In the genomic region with DNA sequence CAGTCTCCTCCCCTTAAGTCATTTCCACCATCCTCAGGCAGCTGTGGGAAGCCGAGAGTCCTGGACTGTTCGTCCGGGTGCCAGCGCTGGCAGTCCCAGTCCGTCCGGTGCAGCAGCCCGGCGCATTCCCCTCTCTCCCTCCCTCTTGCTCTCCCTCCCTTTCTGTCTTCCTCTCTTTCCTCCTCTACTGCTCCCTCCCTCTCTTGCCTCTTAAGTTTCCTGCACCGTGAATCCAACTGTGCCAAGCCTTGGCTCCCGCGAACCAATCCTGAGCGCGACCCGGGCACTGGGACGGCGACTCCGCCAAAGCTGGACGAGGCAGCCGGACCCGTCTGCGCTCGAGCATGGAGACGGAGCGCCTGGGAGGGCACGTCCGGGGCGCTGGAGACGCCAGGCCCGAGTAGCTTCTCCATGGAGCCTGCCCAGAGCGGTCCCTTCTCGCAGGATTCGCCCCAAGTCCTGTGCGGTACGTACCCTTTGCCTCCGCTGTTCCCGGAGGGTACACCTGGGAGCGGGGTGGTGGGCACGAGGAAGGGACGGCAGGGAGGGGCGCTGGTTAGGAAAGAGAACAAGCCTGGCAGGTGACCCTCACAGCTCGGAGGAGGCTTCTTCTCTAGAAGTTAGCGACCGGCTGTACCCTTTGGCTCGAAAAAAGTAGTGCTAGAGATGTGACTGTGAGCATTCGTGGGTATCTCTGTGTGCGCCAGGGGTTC, we compare ENCODE assay signal across 13 cellular contexts. TPM values are rescaled to one million over a fixed set of nuclear protein-coding genes. Genes with fewer than 3 reads are reported as not detected.
A peak's percentile ranks its signal among the peaks of the same experiment; 100 is the strongest.
DNase-seq lines count a peak whose midpoint lies in the region; ATAC-seq and TF ChIP-seq lines count a peak whose summit lies in the region.
"Had no signal": no experiment of that assay in that cellular context is flagged by ENCODE, and none has a peak within 500 bp of the region (broad histone marks: within the 10 kb centered on the region; RNA-seq: fewer than 3 reads in every experiment).

No MANE protein-coding gene starts in this region.

- no peak overlapping the region for H3K9ac ChIP-seq in parathyroid adenoma

- DNase-seq in LHCN-M2 (ENCODE audit: low read depth) (peak; percentile 55), foreskin keratinocyte (no peak), RKO (ENCODE audit: low spot score) (no peak), NOMO-1 treated with DMSO at 0.1 percent for 48 hours (lab: John Stamatoyannopoulos, UW; ENCODE audit: unreplicated experiment) (no peak)
- DNase-seq in activated effector memory CD4-positive, alpha-beta T cell treated with anti-CD3 and anti-CD28 coated beads, Interleukin-2, amount 50 U/mL, for 16 hours = no peak
- DNase-seq: activated CD4-positive, CD25-positive, alpha-beta regulatory T cell; activated T-cell treated with anti-CD3 and anti-CD28 coated beads, Interleukin-2, amount 50 U/mL, for 4 hours; CD8-positive, alpha-beta T cell; NCI-H1436 treated with DMSO at 0.1 percent for 48 hours had no signal

- H3K4me1 ChIP-seq in foreskin keratinocyte (no peaks in the 10 kb centered on the region), parathyroid adenoma (peaks cover 3% of the 10 kb centered on the region)

- peak overlapping the region; percentile 49 for H3K4me2 ChIP-seq in parathyroid adenoma (ENCODE audit: low read length)

- H2AFZ ChIP-seq in parathyroid adenoma = peak overlapping the region; percentile 72

- H3K27ac ChIP-seq in foreskin keratinocyte = no peak overlapping the region
- H3K27ac ChIP-seq in parathyroid adenoma = no peak overlapping the region
- H3K27ac ChIP-seq: right atrium auricular region had no signal

- H3K4me3 ChIP-seq in parathyroid adenoma (ENCODE audit: low read depth, low read length) = no peak overlapping the region
- H3K4me3 ChIP-seq: right atrium auricular region had no signal

- no peak for TF ChIP-seq CTCF in foreskin keratinocyte (conservative IDR thresholded peaks at IDR 0.05)
- TF ChIP-seq CTCF in parathyroid adenoma (IDR thresholded peaks at IDR 0.05) = no peak

- H3K36me3 ChIP-seq in parathyroid adenoma (ENCODE audit: control insufficient read depth, insufficient read depth, low read length) = no peaks in the 10 kb centered on the region
- H3K36me3 ChIP-seq: right atrium auricular region had no signal

- no peaks in the 10 kb centered on the region for H3K9me3 ChIP-seq in parathyroid adenoma (ENCODE audit: control insufficient read depth, low read length)
- H3K9me3 ChIP-seq: right atrium auricular region had no signal

- no peaks in the 10 kb centered on the region for H3K79me2 ChIP-seq in parathyroid adenoma

- ATAC-seq in GM18502 (IDR thresholded peaks at IDR 0.05; ENCODE audit: poor library complexity, unreplicated experiment) (peak; percentile 2), foreskin keratinocyte (peak; percentile 29)
- ATAC-seq: CD8-positive, alpha-beta T cell had no signal

- H3K27me3 ChIP-seq in foreskin keratinocyte (peaks cover 72% of the 10 kb centered on the region), parathyroid adenoma (ENCODE audit: control insufficient read depth, insufficient read depth, low read length) (peaks cover 8% of the 10 kb centered on the region)

RNA-seq across cellular contexts. Expression of a gene that starts 1.0 kb away (rescaled TPM):
- total RNA-seq in LHCN-M2 (2014; rRNA removed) (1.0 and 2.8 TPM in 2 replicates), foreskin keratinocyte (not detected in 2 replicates)
- not detected for polyA plus RNA-seq in LHCN-M2 (2012)
- not detected in 2 replicates for polyA plus RNA-seq in foreskin keratinocyte
- total RNA-seq: bronchial epithelial cell; CD8-positive, alpha-beta T cell; right atrium auricular region had no signal
